In the genomic region with DNA sequence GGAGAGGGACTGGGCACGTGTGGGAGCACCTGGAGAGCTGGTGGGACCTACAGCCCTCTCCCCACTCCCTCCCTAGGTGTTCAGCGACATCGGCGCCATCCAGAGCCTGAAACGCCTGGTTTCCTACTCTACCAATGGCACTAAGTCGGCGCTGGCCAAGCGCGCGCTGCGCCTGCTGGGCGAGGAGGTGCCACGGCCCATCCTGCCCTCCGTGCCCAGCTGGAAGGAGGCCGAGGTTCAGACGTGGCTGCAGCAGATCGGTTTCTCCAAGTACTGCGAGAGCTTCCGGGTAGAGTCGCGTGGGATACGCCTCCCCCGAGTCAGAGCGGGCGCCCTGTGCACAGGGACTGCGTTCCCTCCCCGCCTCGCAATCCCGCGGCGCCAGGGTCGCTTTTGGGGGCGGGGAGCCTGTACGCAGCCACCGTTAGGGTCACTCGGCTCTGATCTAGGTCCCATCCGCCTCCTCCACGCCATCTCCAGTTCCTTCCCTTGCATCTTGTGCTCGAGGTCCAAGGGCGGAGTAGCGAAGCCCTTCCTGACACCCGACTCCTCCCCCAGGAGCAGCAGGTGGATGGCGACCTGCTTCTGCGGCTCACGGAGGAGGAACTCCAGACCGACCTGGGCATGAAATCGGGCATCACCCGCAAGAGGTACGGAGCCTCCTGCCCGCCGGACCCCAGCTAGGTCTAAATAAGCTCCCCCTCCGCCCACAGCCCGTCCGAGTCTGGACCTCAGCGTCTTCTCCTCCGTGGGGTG, we compare ENCODE assay signal across 8 cellular contexts. TPM values are rescaled to one million over a fixed set of nuclear protein-coding genes. Genes with fewer than 3 reads are reported as not detected.
DNase-seq lines count a peak whose midpoint lies in the region.

No MANE protein-coding gene starts in this region.

- DNase-seq in SIG-M5 treated with dmso at 0.1 percent for 504 hours (lab: John Stamatoyannopoulos, UW; ENCODE audit: unreplicated experiment) (peak; percentile 80), SIG-M5 (lab: John Stamatoyannopoulos, UW) (no peak), NCI-H1417 (lab: John Stamatoyannopoulos, UW) (peak; percentile 82 to 88 (median 86)), glomerular visceral epithelial cell (ENCODE audit: extremely low spot score) (peak; percentile 39), renal cortical epithelial cell (ENCODE audit: low read depth) (peak; percentile 42), EL (no peak), hepatic stellate cell (ENCODE audit: low spot score) (no peak)
- DNase-seq in activated CD8-positive, alpha-beta memory T cell treated with anti-CD3 and anti-CD28 coated beads, Interleukin-2, amount 50 U/mL, for 4 hours: peak; percentile 62

RNA-seq across cellular contexts. Expression of gene SARM1, which starts 13.0 kb away (rescaled TPM):
- total RNA-seq in renal cortical epithelial cell: 1.4 and 8.9 TPM in 2 replicates

RNA-seq across cellular contexts. Expression of gene VTN, which starts 14.4 kb away (rescaled TPM):
- total RNA-seq in renal cortical epithelial cell: not detected in 2 replicates

RNA-seq across cellular contexts. Expression of gene SEBOX, which starts 19.5 kb away (rescaled TPM):
- total RNA-seq in renal cortical epithelial cell: not detected in 2 replicates

RNA-seq across cellular contexts. Expression of gene SLC46A1, which starts 21.6 kb away (rescaled TPM):
- total RNA-seq in renal cortical epithelial cell: 4.0 and 8.6 TPM in 2 replicates

RNA-seq across cellular contexts. Expression of gene POLDIP2, which starts 27.1 kb away (rescaled TPM):
- total RNA-seq in renal cortical epithelial cell: 78.0 and 81.9 TPM in 2 replicates

Comparison
In these comparisons a context has a peak if more than half of its experiments do, and no peak if none do; other contexts are left out.
1. DNase-seq: peak in SIG-M5 treated with dmso at 0.1 percent for 504 hours (single experiment), NCI-H1417 (3 of 3), activated CD8-positive, alpha-beta memory T cell treated with anti-CD3 and anti-CD28 coated beads, Interleukin-2, amount 50 U/mL, for 4 hours (single experiment), glomerular visceral epithelial cell (single experiment) and renal cortical epithelial cell (single experiment); none in SIG-M5 (single experiment), EL (single experiment) and hepatic stellate cell (single experiment).